In genomic region chr16:26645629-26646028, GRCh38 we compare ENCODE assay signal across 8 cellular contexts.
DNase-seq lines count a peak whose midpoint lies in the region; ATAC-seq and TF ChIP-seq lines count a peak whose summit lies in the region.

No MANE protein-coding gene starts in this region.

- peak; percentile 32 for TF ChIP-seq CTCF in GM10248 (IDR thresholded peaks at IDR 0.05; ENCODE audit: control extremely low read depth, extremely low read depth, low read depth, missing control alignments)
- peak; percentile 3 for TF ChIP-seq CTCF in astrocyte of the spinal cord (IDR thresholded peaks at IDR 0.05; ENCODE audit: low read depth, low read length)

- POLR2A ChIA-PET in GM10248 (lab: Yijun Ruan, JAX): no interaction called here

- in situ Hi-C loops in SK-MEL-5 (cut with HindIII; ENCODE audit: low pct_unique_long_range_greater_than_20kb, low sequenced_read_pairs) (no loop called here), astrocyte of the spinal cord (cut with HindIII; ENCODE audit: low sequenced_read_pairs) (no loop called here)

- no peak for DNase-seq in GM10248 (ENCODE audit: extremely low spot score)
- peak; percentile 61 for DNase-seq in SK-MEL-5 (ENCODE audit: low read depth, low spot score)
- no peak for DNase-seq in astrocyte of the spinal cord (ENCODE audit: low read depth, low spot score)
- DNase-seq in stimulated activated CD4-positive, alpha-beta T cell treated with anti-CD3 and anti-CD28 coated beads, Interleukin-12 subunit alpha, Interleukin-12 subunit beta, amount 100 ng/mL, for 4 hours: peak; percentile 42
- DNase-seq in NCI-H187 (lab: John Stamatoyannopoulos, UW): no peak

- no peak overlapping the region for H3K4me3 ChIP-seq in astrocyte of the spinal cord (ENCODE audit: low read depth, low read length)

- ATAC-seq in GM21526 (IDR thresholded peaks at IDR 0.05; ENCODE audit: low FRiP score, unreplicated experiment) (no peak), HG03280 (IDR thresholded peaks at IDR 0.05; ENCODE audit: unreplicated experiment) (no peak), GM21723 (IDR thresholded peaks at IDR 0.05; ENCODE audit: unreplicated experiment) (no peak)

- CTCF ChIA-PET in GM10248 (lab: Yijun Ruan, JAX): interaction anchor here (1.0 to 1.4 kb wide), 5 partner anchors 11 to 1369 kb away, joined by 3 to 4 read pairs (median 3); no protein-coding TSS in a partner anchor

Comparison
In these comparisons a context has a peak if more than half of its experiments do, and no peak if none do; other contexts are left out.
1. DNase-seq: peak in SK-MEL-5 (single experiment) and stimulated activated CD4-positive, alpha-beta T cell treated with anti-CD3 and anti-CD28 coated beads, Interleukin-12 subunit alpha, Interleukin-12 subunit beta, amount 100 ng/mL, for 4 hours (single experiment); none in GM10248 (single experiment), astrocyte of the spinal cord (single experiment) and NCI-H187 (0 of 2).